ENCODE assay signal across 22 cellular contexts in the genomic region with DNA sequence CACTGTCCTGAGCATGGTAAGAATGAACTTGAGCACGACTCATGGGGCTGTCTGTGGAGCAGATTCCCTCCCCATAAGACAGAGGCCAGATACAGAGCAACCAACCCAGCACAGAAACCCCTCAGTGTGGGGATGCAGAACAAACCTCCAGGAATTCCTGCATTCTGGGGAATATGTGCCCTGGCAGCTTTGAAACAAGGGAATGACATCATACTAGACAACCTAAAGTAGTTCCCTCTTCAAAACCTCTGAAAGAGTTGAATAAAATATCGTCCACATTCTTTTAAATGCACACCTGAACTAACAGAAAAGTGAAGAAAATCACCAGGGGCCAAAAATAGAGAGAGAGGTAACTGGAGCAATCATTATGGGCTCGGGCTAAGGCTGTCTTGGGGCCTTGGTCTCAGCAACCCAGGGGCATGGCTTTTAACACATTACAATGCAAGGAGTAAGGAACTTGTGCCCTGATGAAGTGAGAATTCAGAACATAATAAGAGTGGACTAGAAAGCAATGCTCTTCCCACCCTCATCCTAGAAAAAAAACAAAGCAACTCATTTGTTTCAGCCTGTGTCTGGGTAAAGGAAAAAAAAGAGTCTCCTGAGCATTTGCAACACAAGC. TPM values are rescaled to one million over a fixed set of nuclear protein-coding genes. Genes with fewer than 3 reads are reported as not detected.
"Had no signal": no experiment of that assay in that cellular context is flagged by ENCODE, and none has a peak within 500 bp of the region (broad histone marks: within the 10 kb centered on the region; RNA-seq: fewer than 3 reads in every experiment).

No MANE protein-coding gene starts in this region.

- H3K36me3 Mint-ChIP-seq: activated naive CD4-positive, alpha-beta T cell treated with anti-CD3 and anti-CD28 coated beads, Interleukin-2, amount 10 ng/mL, durations not matched to agents 7 days and 5 days; type B pancreatic cell had no signal

- DNase-seq: activated CD8-positive, alpha-beta memory T cell treated with anti-CD3 and anti-CD28 coated beads, Interleukin-2, amount 50 U/mL, for 4 hours; activated CD8-positive, alpha-beta T cell treated with anti-CD3 and anti-CD28 coated beads for 36 hours; activated naive CD4-positive, alpha-beta T cell treated with anti-CD3 and anti-CD28 coated beads, Interleukin-2, amount 10 ng/mL, durations not matched to agents 7 days and 5 days; caudate nucleus; effector CD4-positive, alpha-beta T cell; hypothalamus; immature natural killer cell; left cardiac atrium; lower lobe of right lung; naive thymus-derived CD4-positive, alpha-beta T cell; occipital lobe; spleen; stimulated activated CD4-positive, alpha-beta T cell treated with anti-CD3 and anti-CD28 coated beads, Interleukin-2, amount 100 ng/mL, for 24 hours; stimulated activated naive CD4-positive, alpha-beta T cell treated with Interleukin-2 at 50 U/mL for 16 hours; T-helper 2 cell had no signal

- H3K9me3 ChIP-seq: gastroesophageal sphincter, lower lobe of right lung, spleen had no signal

- H3K27ac Mint-ChIP-seq: activated CD8-positive, alpha-beta T cell treated with anti-CD3 and anti-CD28 coated beads for 36 hours; activated naive CD4-positive, alpha-beta T cell treated with anti-CD3 and anti-CD28 coated beads, Interleukin-2, amount 10 ng/mL, durations not matched to agents 7 days and 5 days; activated T-helper 2 cell treated with anti-CD3 and anti-CD28 coated beads, Interferon-gamma antibody, Interleukin-2, Interleukin-4, amounts not matched to agents 10 μg/mL and 5 μg/mL and 100 μg/mL, durations not matched to agents 14 hours and 24 hours and 36 hours; naive thymus-derived CD4-positive, alpha-beta T cell; progenitor cell of endocrine pancreas; type B pancreatic cell had no signal

- H3K4me1 ChIP-seq: gastroesophageal sphincter, lower lobe of right lung had no signal

- H3K9me3 Mint-ChIP-seq: activated CD8-positive, alpha-beta T cell treated with anti-CD3 and anti-CD28 coated beads for 36 hours; activated T-helper 2 cell treated with anti-CD3 and anti-CD28 coated beads, Interferon-gamma antibody, Interleukin-2, Interleukin-4, amounts not matched to agents 10 μg/mL and 5 μg/mL and 100 μg/mL, durations not matched to agents 14 hours and 24 hours and 36 hours; type B pancreatic cell had no signal

- H3K36me3 ChIP-seq: gastroesophageal sphincter, lower lobe of right lung, spleen had no signal

- H3K4me3 ChIP-seq: coronary artery, gastroesophageal sphincter, lower lobe of right lung, spleen had no signal

- ATAC-seq: activated CD8-positive, alpha-beta T cell treated with anti-CD3 and anti-CD28 coated beads for 36 hours; gastroesophageal sphincter; left cardiac atrium; lower lobe of right lung; naive thymus-derived CD4-positive, alpha-beta T cell; sciatic nerve had no signal

- H3K27ac ChIP-seq: coronary artery, gastroesophageal sphincter, lower lobe of right lung, spleen had no signal

- H3K27me3 ChIP-seq: spleen had no signal

- H3K27me3 Mint-ChIP-seq: activated CD8-positive, alpha-beta T cell treated with anti-CD3 and anti-CD28 coated beads for 36 hours; progenitor cell of endocrine pancreas had no signal

- H3K4me3 Mint-ChIP-seq: activated CD8-positive, alpha-beta T cell treated with anti-CD3 and anti-CD28 coated beads for 36 hours; activated naive CD4-positive, alpha-beta T cell treated with anti-CD3 and anti-CD28 coated beads, Interleukin-2, amount 10 ng/mL, durations not matched to agents 7 days and 5 days; immature natural killer cell; naive thymus-derived CD4-positive, alpha-beta T cell; type B pancreatic cell had no signal

RNA-seq across cellular contexts. Expression of a gene that starts 43.8 kb away (rescaled TPM):
- total RNA-seq: activated CD8-positive, alpha-beta T cell treated with anti-CD3 and anti-CD28 coated beads for 36 hours; activated T-helper 2 cell treated with anti-CD3 and anti-CD28 coated beads, Interferon-gamma antibody, Interleukin-2, Interleukin-4, amounts not matched to agents 10 μg/mL and 5 μg/mL and 100 μg/mL, durations not matched to agents 14 hours and 24 hours and 36 hours; fibroblast of lung; lower lobe of right lung; naive thymus-derived CD4-positive, alpha-beta T cell; occipital lobe; progenitor cell of endocrine pancreas had no signal
